ENCODE assay signal across 17 cellular contexts in the genomic region with DNA sequence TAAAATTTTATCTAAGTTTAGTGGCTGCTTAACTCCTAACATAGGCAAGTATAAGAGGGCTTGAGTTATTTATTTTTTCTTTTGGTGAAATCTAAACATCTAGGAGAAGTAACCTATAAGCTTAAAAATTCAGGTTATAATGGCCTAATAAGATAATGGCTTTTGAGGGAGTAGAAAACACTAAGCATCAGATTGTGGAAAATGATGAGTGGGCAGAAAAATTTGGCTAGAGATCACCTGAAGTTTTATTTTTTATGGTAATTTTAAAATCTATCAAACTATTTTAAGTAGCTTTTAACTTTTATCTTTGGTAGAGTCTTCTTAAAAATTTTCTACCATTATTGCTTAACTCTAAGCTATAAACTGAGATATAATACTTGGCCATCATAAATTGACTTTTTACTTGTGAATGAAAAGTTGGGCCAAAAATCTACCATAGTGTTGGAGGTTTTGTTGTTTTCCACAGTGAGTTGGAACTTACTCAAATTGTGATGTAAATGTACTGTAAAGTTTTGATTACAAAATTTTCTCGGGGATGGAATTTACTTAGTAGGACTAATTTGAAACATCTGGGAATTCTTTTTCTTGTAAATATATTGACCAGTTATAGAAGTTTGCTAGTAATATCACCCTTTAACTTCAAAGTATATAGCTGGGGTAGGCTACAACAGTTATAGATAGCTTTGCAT.
"Had no signal": no experiment of that assay in that cellular context is flagged by ENCODE, and none has a peak within 500 bp of the region (broad histone marks: within the 10 kb centered on the region; RNA-seq: fewer than 3 reads in every experiment).

No MANE protein-coding gene starts in this region.

- H3K27me3 ChIP-seq: sigmoid colon had no signal

- H2AFZ ChIP-seq: parathyroid adenoma had no signal

- DNase-seq: activated CD4-positive, alpha-beta T cell treated with anti-CD3 and anti-CD28 coated beads, Interleukin-2, amount 50 U/mL, for 48 hours; activated CD8-positive, alpha-beta memory T cell treated with anti-CD3 and anti-CD28 coated beads, Interleukin-2, amount 10 ng/mL, durations not matched to agents 7 days and 5 days; activated naive CD4-positive, alpha-beta T cell treated with anti-CD3 and anti-CD28 coated beads for 36 hours; activated T-cell treated with anti-CD3 and anti-CD28 coated beads, Interleukin-2, amount 50 U/mL, for 24 hours; anterior cingulate cortex; hypothalamus; lower lobe of right lung; natural killer cell; sigmoid colon; stimulated activated CD4-positive, alpha-beta T cell treated with anti-CD3 and anti-CD28 coated beads, Interleukin-4, amount 100 ng/mL, for 4 hours; SW 1271 had no signal

- ATAC-seq: activated CD8-positive, alpha-beta memory T cell treated with anti-CD3 and anti-CD28 coated beads, Interleukin-2, amount 10 ng/mL, durations not matched to agents 7 days and 5 days; lower lobe of right lung; natural killer cell; stimulated activated memory B cell treated with anti-CD40 and anti-IgM and Interleukin-4, amounts not matched to agents 10 μg/mL and 1 μg/mL and 100 μg/mL, for 72 hours had no signal

- H3K4me1 ChIP-seq: parathyroid adenoma had no signal

- H3K9me3 ChIP-seq: lower lobe of right lung, sigmoid colon had no signal

- H3K9ac ChIP-seq: parathyroid adenoma had no signal

- H3K27ac ChIP-seq: coronary artery, lower lobe of right lung, parathyroid adenoma, sigmoid colon had no signal

- H3K79me2 ChIP-seq: parathyroid adenoma had no signal

- H3K36me3 ChIP-seq: lower lobe of right lung, sigmoid colon had no signal

- H3K4me3 ChIP-seq: coronary artery, lower lobe of right lung, sigmoid colon had no signal

- FAIRE-seq: endometrium, frontal cortex, keratinocyte had no signal
